ENCODE assay signal across 21 cellular contexts in genomic region chr4:40357738-40358137, GRCh38. TPM values are rescaled to one million over a fixed set of nuclear protein-coding genes. Genes with fewer than 3 reads are reported as not detected.
DNase-seq lines count a peak whose midpoint lies in the region; ATAC-seq and TF ChIP-seq lines count a peak whose summit lies in the region.
"Had no signal": no experiment of that assay in that cellular context is flagged by ENCODE, and none has a peak within 500 bp of the region (broad histone marks: within the 10 kb centered on the region; RNA-seq: fewer than 3 reads in every experiment).

No MANE protein-coding gene starts in this region.

- peaks cover 0 to 5% (median 0%) of the 10 kb centered on the region in 9 donors for H3K27me3 ChIP-seq in heart left ventricle
- no peaks in the 10 kb centered on the region for H3K27me3 ChIP-seq in MM.1S (replicated peaks; ENCODE audit: insufficient read depth, low read length)
- H3K27me3 ChIP-seq: BE2C had no signal

- no peaks in the 10 kb centered on the region for H3F3A ChIP-seq in MM.1S (ENCODE audit: insufficient read depth, low read length)

- no peak overlapping the region for H3K4me3 ChIP-seq in heart left ventricle
- H3K4me3 ChIP-seq in MM.1S (ENCODE audit: low read length): no peak overlapping the region
- H3K4me3 ChIP-seq: SK-N-MC had no signal

- no peaks in the 10 kb centered on the region for H3K36me3 ChIP-seq in heart left ventricle
- no peaks in the 10 kb centered on the region for H3K36me3 ChIP-seq in MM.1S (replicated peaks; ENCODE audit: insufficient read depth, low read length)
- H3K36me3 ChIP-seq: BE2C had no signal

- H4K20me1 ChIP-seq in MM.1S (ENCODE audit: insufficient read depth, low read length): no peaks in the 10 kb centered on the region

- H3K4me1 ChIP-seq in heart left ventricle (no peaks in the 10 kb centered on the region), MM.1S (ENCODE audit: low read length) (no peaks in the 10 kb centered on the region)
- H3K4me1 ChIP-seq: BE2C had no signal

- ATAC-seq in heart left ventricle (no peak), HG03039 (IDR thresholded peaks at IDR 0.05; ENCODE audit: unreplicated experiment) (no peak)

- H3K9ac ChIP-seq in MM.1S (ENCODE audit: low read length): no peak overlapping the region

- intact Hi-C loops in heart left ventricle (cut with DNase I): no loop called here

- TF ChIP-seq POLR2A in heart left ventricle (IDR thresholded peaks at IDR 0.05): no peak

- 79 to 90% (median 87%) methylated on average over 5 of the region's 5 CpGs for WGBS in heart left ventricle, 4 donors

- no peaks in the 10 kb centered on the region for H3K9me2 ChIP-seq in MM.1S (replicated peaks; ENCODE audit: insufficient read depth, low read length)

- H2AFZ ChIP-seq in MM.1S (ENCODE audit: low read length): no peak overlapping the region

- DNase-seq in DMS53 treated with DMSO at 0.1 percent for 48 hours (lab: John Stamatoyannopoulos, UW; ENCODE audit: unreplicated experiment) (peak; percentile 59), M059J (ENCODE audit: low read depth) (peak; percentile 28), fibroblast of peridontal ligament (ENCODE audit: extremely low read depth) (peak; percentile 9), heart left ventricle (no peak), MM.1S (no peak)
- no peak for DNase-seq in NK-92 treated with Interleukin-12 subunit alpha and Interleukin-12 subunit beta, amount 100 ng/mL, for 24 hours (lab: John Stamatoyannopoulos, UW)
- DNase-seq: BE2C, HCEC 1CT, NCI-H1092 treated with DMSO at 0.1 percent for 48 hours, NCI-H1436, NCI-H187, NCI-H2081 treated with DMSO at 0.1 percent for 48 hours, NCI-H2171, NCI-H226, NCI-H510A treated with DMSO at 0.1 percent for 48 hours, NCI-H748 treated with DMSO at 0.1 percent for 48 hours, SIG-M5 had no signal

- H3K79me2 ChIP-seq in MM.1S (ENCODE audit: low read length): no peaks in the 10 kb centered on the region

- H3K4me2 ChIP-seq in MM.1S (ENCODE audit: low read depth, low read length): no peak overlapping the region

- H3K9me3 ChIP-seq in heart left ventricle (peaks cover 0 to 20% (median 7%) of the 10 kb centered on the region in 12 donors), MM.1S (replicated peaks; ENCODE audit: insufficient read depth, low read length) (no peaks in the 10 kb centered on the region)
- H3K9me3 ChIP-seq: BE2C had no signal

- TF ChIP-seq CTCF in heart left ventricle (IDR thresholded peaks at IDR 0.05) (no peak), MM.1S (IDR thresholded peaks at IDR 0.05; ENCODE audit: low read length) (no peak)

- H3K27ac ChIP-seq in heart left ventricle: no peak overlapping the region
- H3K27ac ChIP-seq in MM.1S (ENCODE audit: low read length): no peak overlapping the region
- H3K27ac ChIP-seq: HL-60, SK-N-MC had no signal

RNA-seq across cellular contexts. Expression of gene CHRNA9, which starts 22.6 kb away (rescaled TPM):
- total RNA-seq in M059J (2014; rRNA removed; shearing (Covaris generic)): 1.5 and 3.1 TPM in 2 replicates
- not detected for total RNA-seq in heart left ventricle
- not detected for polyA plus RNA-seq in heart left ventricle
- total RNA-seq: T-helper 1 cell treated with Interleukin-12 subunit alpha and Interleukin-12 subunit beta and Interleukin-4 antibody, amounts not matched to agents 30 ng/mL and 1 ng/mL, for 36 hours had no signal

Comparison
In these comparisons a context has a peak if more than half of its experiments do, and no peak if none do; other contexts are left out.
1. DNase-seq: peak in DMS53 treated with DMSO at 0.1 percent for 48 hours (single experiment), M059J (single experiment) and fibroblast of peridontal ligament (single experiment); none in heart left ventricle (0 of 5), MM.1S (single experiment) and NK-92 treated with Interleukin-12 subunit alpha and Interleukin-12 subunit beta, amount 100 ng/mL, for 24 hours (single experiment).